1 cellular context compared by ENCODE assay signal in the genomic region with DNA sequence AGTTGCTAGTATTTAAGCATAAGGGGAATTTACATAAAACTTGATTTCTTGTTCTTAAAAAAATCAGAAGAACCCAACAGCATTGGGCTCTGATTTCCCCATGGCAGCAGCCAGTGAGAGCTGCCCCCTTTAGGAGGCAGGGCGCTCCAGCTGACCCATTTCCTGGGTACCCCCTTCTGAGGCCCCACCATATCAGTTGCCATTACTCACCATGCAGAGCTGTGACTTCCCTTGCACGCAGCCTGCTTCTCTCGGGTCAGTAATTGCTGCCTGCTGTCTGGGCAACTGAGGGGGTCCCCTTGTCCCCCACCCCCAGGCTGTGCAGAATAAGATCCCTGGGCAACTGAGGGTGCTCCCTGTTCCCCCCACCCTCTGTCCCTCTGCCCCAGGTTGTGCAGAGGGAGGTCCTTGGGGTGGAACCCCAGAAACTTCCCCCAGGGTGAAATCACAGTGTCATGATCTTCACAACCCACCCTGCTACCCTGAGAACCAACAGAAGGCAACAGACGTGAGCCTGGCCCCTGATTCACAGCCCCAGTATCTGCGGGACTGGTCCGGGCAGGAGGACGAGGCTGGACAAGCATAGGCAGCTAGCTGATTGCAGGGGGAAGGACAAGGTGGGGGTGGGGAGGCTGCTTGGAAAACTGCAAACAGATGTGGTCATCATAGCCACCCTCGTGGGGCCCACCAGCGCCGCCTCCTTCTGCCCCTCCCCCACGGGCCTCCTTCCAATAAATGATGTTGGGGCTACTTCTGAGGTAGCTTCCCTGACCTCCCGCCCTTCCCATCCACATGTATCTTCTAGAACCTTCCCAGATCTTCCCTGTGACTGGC.
TF ChIP-seq lines count a peak whose summit lies in the region.

No MANE protein-coding gene starts in this region.

TF ChIP-seq in GM23338, 12 proteins besides CTCF, POLR2A, EP300 and RAD21 (continued from another document):
- TF ChIP-seq, protein P1, sequence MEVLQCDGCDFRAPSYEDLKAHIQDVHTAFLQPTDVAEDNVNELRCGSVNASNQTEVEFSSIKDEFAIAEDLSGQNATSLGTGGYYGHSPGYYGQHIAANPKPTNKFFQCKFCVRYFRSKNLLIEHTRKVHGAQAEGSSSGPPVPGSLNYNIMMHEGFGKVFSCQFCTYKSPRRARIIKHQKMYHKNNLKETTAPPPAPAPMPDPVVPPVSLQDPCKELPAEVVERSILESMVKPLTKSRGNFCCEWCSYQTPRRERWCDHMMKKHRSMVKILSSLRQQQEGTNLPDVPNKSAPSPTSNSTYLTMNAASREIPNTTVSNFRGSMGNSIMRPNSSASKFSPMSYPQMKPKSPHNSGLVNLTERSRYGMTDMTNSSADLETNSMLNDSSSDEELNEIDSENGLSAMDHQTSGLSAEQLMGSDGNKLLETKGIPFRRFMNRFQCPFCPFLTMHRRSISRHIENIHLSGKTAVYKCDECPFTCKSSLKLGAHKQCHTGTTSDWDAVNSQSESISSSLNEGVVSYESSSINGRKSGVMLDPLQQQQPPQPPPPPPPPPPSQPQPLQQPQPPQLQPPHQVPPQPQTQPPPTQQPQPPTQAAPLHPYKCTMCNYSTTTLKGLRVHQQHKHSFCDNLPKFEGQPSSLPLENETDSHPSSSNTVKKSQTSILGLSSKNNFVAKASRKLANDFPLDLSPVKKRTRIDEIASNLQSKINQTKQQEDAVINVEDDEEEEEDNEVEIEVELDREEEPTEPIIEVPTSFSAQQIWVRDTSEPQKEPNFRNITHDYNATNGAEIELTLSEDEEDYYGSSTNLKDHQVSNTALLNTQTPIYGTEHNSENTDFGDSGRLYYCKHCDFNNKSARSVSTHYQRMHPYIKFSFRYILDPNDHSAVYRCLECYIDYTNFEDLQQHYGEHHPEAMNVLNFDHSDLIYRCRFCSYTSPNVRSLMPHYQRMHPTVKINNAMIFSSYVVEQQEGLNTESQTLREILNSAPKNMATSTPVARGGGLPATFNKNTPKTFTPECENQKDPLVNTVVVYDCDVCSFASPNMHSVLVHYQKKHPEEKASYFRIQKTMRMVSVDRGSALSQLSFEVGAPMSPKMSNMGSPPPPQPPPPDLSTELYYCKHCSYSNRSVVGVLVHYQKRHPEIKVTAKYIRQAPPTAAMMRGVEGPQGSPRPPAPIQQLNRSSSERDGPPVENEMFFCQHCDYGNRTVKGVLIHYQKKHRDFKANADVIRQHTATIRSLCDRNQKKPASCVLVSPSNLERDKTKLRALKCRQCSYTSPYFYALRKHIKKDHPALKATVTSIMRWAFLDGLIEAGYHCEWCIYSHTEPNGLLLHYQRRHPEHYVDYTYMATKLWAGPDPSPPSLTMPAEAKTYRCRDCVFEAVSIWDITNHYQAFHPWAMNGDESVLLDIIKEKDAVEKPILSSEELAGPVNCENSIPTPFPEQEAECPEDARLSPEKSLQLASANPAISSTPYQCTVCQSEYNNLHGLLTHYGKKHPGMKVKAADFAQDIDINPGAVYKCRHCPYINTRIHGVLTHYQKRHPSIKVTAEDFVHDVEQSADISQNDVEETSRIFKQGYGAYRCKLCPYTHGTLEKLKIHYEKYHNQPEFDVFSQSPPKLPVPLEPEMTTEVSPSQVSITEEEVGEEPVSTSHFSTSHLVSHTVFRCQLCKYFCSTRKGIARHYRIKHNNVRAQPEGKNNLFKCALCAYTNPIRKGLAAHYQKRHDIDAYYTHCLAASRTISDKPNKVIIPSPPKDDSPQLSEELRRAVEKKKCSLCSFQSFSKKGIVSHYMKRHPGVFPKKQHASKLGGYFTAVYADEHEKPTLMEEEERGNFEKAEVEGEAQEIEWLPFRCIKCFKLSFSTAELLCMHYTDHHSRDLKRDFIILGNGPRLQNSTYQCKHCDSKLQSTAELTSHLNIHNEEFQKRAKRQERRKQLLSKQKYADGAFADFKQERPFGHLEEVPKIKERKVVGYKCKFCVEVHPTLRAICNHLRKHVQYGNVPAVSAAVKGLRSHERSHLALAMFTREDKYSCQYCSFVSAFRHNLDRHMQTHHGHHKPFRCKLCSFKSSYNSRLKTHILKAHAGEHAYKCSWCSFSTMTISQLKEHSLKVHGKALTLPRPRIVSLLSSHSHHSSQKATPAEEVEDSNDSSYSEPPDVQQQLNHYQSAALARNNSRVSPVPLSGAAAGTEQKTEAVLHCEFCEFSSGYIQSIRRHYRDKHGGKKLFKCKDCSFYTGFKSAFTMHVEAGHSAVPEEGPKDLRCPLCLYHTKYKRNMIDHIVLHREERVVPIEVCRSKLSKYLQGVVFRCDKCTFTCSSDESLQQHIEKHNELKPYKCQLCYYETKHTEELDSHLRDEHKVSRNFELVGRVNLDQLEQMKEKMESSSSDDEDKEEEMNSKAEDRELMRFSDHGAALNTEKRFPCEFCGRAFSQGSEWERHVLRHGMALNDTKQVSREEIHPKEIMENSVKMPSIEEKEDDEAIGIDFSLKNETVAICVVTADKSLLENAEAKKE (CRISPR knock-in tag; IDR thresholded peaks at IDR 0.05) = no peak
- no peak for TF ChIP-seq EZH2 (IDR thresholded peaks at IDR 0.05; ENCODE audit: low read depth, unreplicated experiment)
- no peak for TF ChIP-seq NANOG (IDR thresholded peaks at IDR 0.05; ENCODE audit: borderline replicate concordance)
- TF ChIP-seq, protein P2, sequence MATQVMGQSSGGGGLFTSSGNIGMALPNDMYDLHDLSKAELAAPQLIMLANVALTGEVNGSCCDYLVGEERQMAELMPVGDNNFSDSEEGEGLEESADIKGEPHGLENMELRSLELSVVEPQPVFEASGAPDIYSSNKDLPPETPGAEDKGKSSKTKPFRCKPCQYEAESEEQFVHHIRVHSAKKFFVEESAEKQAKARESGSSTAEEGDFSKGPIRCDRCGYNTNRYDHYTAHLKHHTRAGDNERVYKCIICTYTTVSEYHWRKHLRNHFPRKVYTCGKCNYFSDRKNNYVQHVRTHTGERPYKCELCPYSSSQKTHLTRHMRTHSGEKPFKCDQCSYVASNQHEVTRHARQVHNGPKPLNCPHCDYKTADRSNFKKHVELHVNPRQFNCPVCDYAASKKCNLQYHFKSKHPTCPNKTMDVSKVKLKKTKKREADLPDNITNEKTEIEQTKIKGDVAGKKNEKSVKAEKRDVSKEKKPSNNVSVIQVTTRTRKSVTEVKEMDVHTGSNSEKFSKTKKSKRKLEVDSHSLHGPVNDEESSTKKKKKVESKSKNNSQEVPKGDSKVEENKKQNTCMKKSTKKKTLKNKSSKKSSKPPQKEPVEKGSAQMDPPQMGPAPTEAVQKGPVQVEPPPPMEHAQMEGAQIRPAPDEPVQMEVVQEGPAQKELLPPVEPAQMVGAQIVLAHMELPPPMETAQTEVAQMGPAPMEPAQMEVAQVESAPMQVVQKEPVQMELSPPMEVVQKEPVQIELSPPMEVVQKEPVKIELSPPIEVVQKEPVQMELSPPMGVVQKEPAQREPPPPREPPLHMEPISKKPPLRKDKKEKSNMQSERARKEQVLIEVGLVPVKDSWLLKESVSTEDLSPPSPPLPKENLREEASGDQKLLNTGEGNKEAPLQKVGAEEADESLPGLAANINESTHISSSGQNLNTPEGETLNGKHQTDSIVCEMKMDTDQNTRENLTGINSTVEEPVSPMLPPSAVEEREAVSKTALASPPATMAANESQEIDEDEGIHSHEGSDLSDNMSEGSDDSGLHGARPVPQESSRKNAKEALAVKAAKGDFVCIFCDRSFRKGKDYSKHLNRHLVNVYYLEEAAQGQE (IDR thresholded peaks at IDR 0.05; ENCODE audit: unreplicated experiment) = no peak
TF ChIP-seq in GM23338: peak in this region for 0.
